ENCODE assay signal across 10 cellular contexts in genomic region chr7:43621729-43622448, GRCh38. TPM values are rescaled to one million over a fixed set of nuclear protein-coding genes. Genes with fewer than 3 reads are reported as not detected.
DNase-seq lines count a peak whose midpoint lies in the region; ATAC-seq, FAIRE-seq and TF ChIP-seq lines count a peak whose summit lies in the region.
"Had no signal": no experiment of that assay in that cellular context is flagged by ENCODE, and none has a peak within 500 bp of the region (broad histone marks: within the 10 kb centered on the region; RNA-seq: fewer than 3 reads in every experiment).

No MANE protein-coding gene starts in this region.

- H3K9me3 ChIP-seq in mammary epithelial cell (replicated peaks; ENCODE audit: insufficient read depth, low read length) (no peaks in the 10 kb centered on the region), endothelial cell of umbilical vein (replicated peaks; ENCODE audit: control insufficient read depth, insufficient read depth, low read length) (no peaks in the 10 kb centered on the region), tibial artery (no peaks in the 10 kb centered on the region)

- no peaks in the 10 kb centered on the region for H3K9me3 Mint-ChIP-seq in MCF 10A (ENCODE audit: unreplicated experiment)
- H3K9me3 Mint-ChIP-seq in activated CD4-positive, alpha-beta memory T cell treated with anti-CD3 and anti-CD28 coated beads for 36 hours, result no peaks in the 10 kb centered on the region

- H3K4me2 ChIP-seq in mammary epithelial cell (ENCODE audit: insufficient read depth, low read depth, low read length), result no peak overlapping the region
- no peak overlapping the region for H3K4me2 ChIP-seq in endothelial cell of umbilical vein (ENCODE audit: insufficient read depth, low read length)

- in situ Hi-C loops in mammary epithelial cell (cut with MboI; ENCODE audit: low sequenced_read_pairs in 2 of 2), result no loop called here

- H3K27ac ChIP-seq in mammary epithelial cell (ENCODE audit: insufficient read depth, low read depth, low read length) (no peak overlapping the region), endothelial cell of umbilical vein (ENCODE audit: insufficient read depth, low read depth, low read length) (no peak overlapping the region), tibial artery (peak overlapping the region; percentile 4 to 47)

- TF ChIP-seq POLR2A in endothelial cell of umbilical vein (IDR thresholded peaks at IDR 0.05; ENCODE audit: low read depth, low read length), result no peak

- peaks cover 45% of the 10 kb centered on the region for H3K36me3 ChIP-seq in mammary epithelial cell (ENCODE audit: insufficient read depth, low read length)
- H3K36me3 ChIP-seq in endothelial cell of umbilical vein (ENCODE audit: control insufficient read depth in 2 of 2, extremely low read depth in 1 of 2, insufficient read depth in 2 of 2, low read length in 2 of 2), result peaks cover 14% of the 10 kb centered on the region in 2 experiments
- H3K36me3 ChIP-seq in tibial artery, result peaks cover 0 to 13% (median 0%) of the 10 kb centered on the region in 3 donors

- no peak overlapping the region for H3K4me3 Mint-ChIP-seq in MCF 10A (ENCODE audit: unreplicated experiment)
- H3K4me3 Mint-ChIP-seq in activated CD4-positive, alpha-beta memory T cell treated with anti-CD3 and anti-CD28 coated beads for 36 hours, result peak overlapping the region; percentile 36

- H3K27me3 ChIP-seq in mammary epithelial cell (ENCODE audit: insufficient read depth, low read length) (no peaks in the 10 kb centered on the region), endothelial cell of umbilical vein (ENCODE audit: control insufficient read depth in 2 of 2, insufficient read depth in 2 of 2, low read length in 2 of 2) (no peaks in the 10 kb centered on the region), tibial artery (no peaks in the 10 kb centered on the region)

- peak overlapping the region; percentile 68 for H3K27ac Mint-ChIP-seq in MCF 10A (ENCODE audit: low read depth, unreplicated experiment)
- H3K27ac Mint-ChIP-seq in activated CD4-positive, alpha-beta memory T cell treated with anti-CD3 and anti-CD28 coated beads for 36 hours, result peak overlapping the region; percentile 82

- CTCF ChIA-PET in MCF 10A (lab: Yijun Ruan, JAX) (interaction anchor here (0.6 to 1.2 kb wide), 4 partner anchors 18 to 79 kb away, joined by 3 to 9 read pairs (median 3); partner anchors contain the start of gene STK17A), mammary epithelial cell (lab: Charles Lee; ENCODE audit: low non-redundant PET) (interaction anchor here (0.7 kb wide), 1 partner anchor 78 kb away, joined by 5 read pairs; no protein-coding TSS in a partner anchor), endothelial cell of umbilical vein (lab: Charles Lee) (interaction anchor here (0.7 to 5.3 kb wide), 10 partner anchors 8 to 78 kb away, joined by 3 to 29 read pairs (median 4); partner anchors contain the start of gene STK17A)
- CTCF ChIA-PET in activated CD4-positive, alpha-beta memory T cell treated with anti-CD3 and anti-CD28 coated beads for 36 hours (lab: Charles Lee), result interaction anchor here (0.8 to 12.6 kb wide), 7 partner anchors 19 to 78 kb away, joined by 3 to 112 read pairs (median 3); partner anchors contain the start of gene STK17A

- H3K4me1 Mint-ChIP-seq in MCF 10A (ENCODE audit: insufficient read depth, unreplicated experiment), result peaks cover 19% of the 10 kb centered on the region
- peaks cover 57% of the 10 kb centered on the region for H3K4me1 Mint-ChIP-seq in activated CD4-positive, alpha-beta memory T cell treated with anti-CD3 and anti-CD28 coated beads for 36 hours (ENCODE audit: low read depth)

- dilution Hi-C loops in mammary epithelial cell (cut with HindIII; ENCODE audit: low sequenced_read_pairs), result no loop called here
- dilution Hi-C loops in endothelial cell of umbilical vein (cut with MboI; ENCODE audit: extremely low pct_ligation_motif_present, low sequenced_read_pairs), result no loop called here

- H3K4me1 ChIP-seq in mammary epithelial cell (ENCODE audit: insufficient read depth, low read length) (no peaks in the 10 kb centered on the region), endothelial cell of umbilical vein (ENCODE audit: control insufficient read depth, extremely low read depth, insufficient read depth, low read length) (peaks cover 5% of the 10 kb centered on the region), tibial artery (peaks cover 0 to 78% (median 37%) of the 10 kb centered on the region in 4 donors)

- intact Hi-C loops in MCF 10A (cut with micrococcal nuclease), result no loop called here
- intact Hi-C loops in mammary epithelial cell (cut with micrococcal nuclease), result no loop called here
- intact Hi-C loops in activated CD4-positive, alpha-beta memory T cell treated with anti-CD3 and anti-CD28 coated beads for 36 hours (cut with micrococcal nuclease), result loop anchor here (1.0 to 2.0 kb wide), 5 partner anchors 10 to 79 kb away; no protein-coding TSS in a partner anchor
- intact Hi-C loops in endothelial cell of umbilical vein (cut with micrococcal nuclease), result no loop called here
- intact Hi-C loops in tibial artery (cut with DNase I; ENCODE audit: low total_unique reads), result no loop called here

- H3K4me3 ChIP-seq in mammary epithelial cell (replicated peaks in 1 of 3; ENCODE audit: insufficient read depth in 1 of 3, low read depth in 2 of 3, low read length in 3 of 3), result no peak overlapping the region
- H3K4me3 ChIP-seq in endothelial cell of umbilical vein (replicated peaks in 1 of 3; ENCODE audit: insufficient read depth in 1 of 3, low read depth in 1 of 3, low read length in 3 of 3), result no peak overlapping the region
- no peak overlapping the region for H3K4me3 ChIP-seq in tibial artery

- H4K20me1 ChIP-seq in mammary epithelial cell (ENCODE audit: insufficient read depth, low read length), result peaks cover 3% of the 10 kb centered on the region
- H4K20me1 ChIP-seq in endothelial cell of umbilical vein (replicated peaks; ENCODE audit: control insufficient read depth, extremely low read depth, insufficient read depth, low read length), result no peaks in the 10 kb centered on the region

- POLR2A ChIA-PET in MCF 10A (lab: Yijun Ruan, JAX), result interaction anchor here (0.6 to 3.1 kb wide), 7 partner anchors 16 to 78 kb away, joined by 3 to 11 read pairs (median 3); partner anchors contain the start of gene STK17A
- POLR2A ChIA-PET in activated CD4-positive, alpha-beta memory T cell treated with anti-CD3 and anti-CD28 coated beads for 36 hours (lab: Charles Lee), result interaction anchor here (1.0 to 3.4 kb wide), 6 partner anchors 9 to 78 kb away, joined by 3 to 16 read pairs (median 8); partner anchors contain the start of gene STK17A
- POLR2A ChIA-PET in endothelial cell of umbilical vein (lab: Charles Lee), result interaction anchor here (3.1 kb wide), 1 partner anchor 39 kb away, joined by 12 read pairs; the partner anchor contains the start of gene STK17A

- H3K9ac ChIP-seq in mammary epithelial cell (ENCODE audit: insufficient read depth, low read length) (no peak overlapping the region), endothelial cell of umbilical vein (replicated peaks; ENCODE audit: extremely low read depth, insufficient read depth, low read length) (no peak overlapping the region)

- H3K9me1 ChIP-seq in endothelial cell of umbilical vein (replicated peaks; ENCODE audit: control insufficient read depth, extremely low read depth, insufficient read depth, low read length), result no peaks in the 10 kb centered on the region

- no peak for ATAC-seq in HG02840 (IDR thresholded peaks at IDR 0.05; ENCODE audit: low FRiP score, unreplicated experiment)
- ATAC-seq in HG02798 (IDR thresholded peaks at IDR 0.05; ENCODE audit: poor library complexity, unreplicated experiment), result no peak

- TF ChIP-seq CTCF in MCF 10A (IDR thresholded peaks at IDR 0.05; ENCODE audit: unreplicated experiment), result no peak
- TF ChIP-seq CTCF in mammary epithelial cell (conservative IDR thresholded peaks at IDR 0.05 in 1 of 2, IDR thresholded peaks at IDR 0.05 in 1 of 2; ENCODE audit: extremely low read depth in 1 of 2, insufficient read depth in 1 of 2, low read depth in 1 of 2, low read length in 2 of 2), result no peak
- no peak for TF ChIP-seq CTCF in endothelial cell of umbilical vein (IDR thresholded peaks at IDR 0.05; ENCODE audit: extremely low read depth in 1 of 2, insufficient read depth in 1 of 2, low read depth in 1 of 2, low read length in 2 of 2)
- no peak for TF ChIP-seq CTCF in tibial artery (IDR thresholded peaks at IDR 0.05)

- BruUV-seq in MCF 10A (replicated peaks; lab: Mats Ljungman, UMichigan) (no TSS peak), mammary epithelial cell (replicated peaks; lab: Mats Ljungman, UMichigan) (no TSS peak), endothelial cell of umbilical vein (replicated peaks; lab: Mats Ljungman, UMichigan) (no TSS peak)

- no peak for DNase-seq in MCF 10A (ENCODE audit: unreplicated experiment)
- no peak for DNase-seq in mammary epithelial cell
- DNase-seq in activated CD4-positive, alpha-beta memory T cell treated with anti-CD3 and anti-CD28 coated beads for 36 hours, result no peak
- peak; percentile 11 for DNase-seq in endothelial cell of umbilical vein (ENCODE audit: low read depth, low spot score)
- DNase-seq in tibial artery, result no peak
- DNase-seq in kidney tubule cell (ENCODE audit: low spot score), result no peak
- DNase-seq: midbrain had no signal

- no peak overlapping the region for H2AFZ ChIP-seq in mammary epithelial cell (ENCODE audit: low read depth, low read length)
- no peak overlapping the region for H2AFZ ChIP-seq in endothelial cell of umbilical vein (ENCODE audit: low read depth, low read length)

- no peak for FAIRE-seq in endothelial cell of umbilical vein (lab: Jason Lieb, UNC)
- FAIRE-seq: colon had no signal

- peaks cover 43% of the 10 kb centered on the region for H3K36me3 Mint-ChIP-seq in MCF 10A (ENCODE audit: insufficient read depth, unreplicated experiment)
- peaks cover 40% of the 10 kb centered on the region for H3K36me3 Mint-ChIP-seq in activated CD4-positive, alpha-beta memory T cell treated with anti-CD3 and anti-CD28 coated beads for 36 hours

- no peaks in the 10 kb centered on the region for H3K27me3 Mint-ChIP-seq in MCF 10A (ENCODE audit: insufficient read depth, unreplicated experiment)
- H3K27me3 Mint-ChIP-seq in activated CD4-positive, alpha-beta memory T cell treated with anti-CD3 and anti-CD28 coated beads for 36 hours, result no peaks in the 10 kb centered on the region

- WGBS in mammary epithelial cell (ENCODE audit: low coverage, missing lambda C conversion rate), result 89% methylated on average over 5 of the region's 5 CpGs

- H3K79me2 ChIP-seq in mammary epithelial cell (ENCODE audit: insufficient read depth, low read length) (peaks cover 94% of the 10 kb centered on the region), endothelial cell of umbilical vein (ENCODE audit: control insufficient read depth, insufficient read depth, low read length) (peaks cover 81% of the 10 kb centered on the region)

RNA-seq across cellular contexts. Expression of gene STK17A, which starts 39.0 kb away (rescaled TPM):
- total RNA-seq in MCF 10A (2022), result 27.2 and 51.6 TPM in 2 replicates
- 100 to 1,000 TPM; 109 to 140 TPM for total RNA-seq in mammary epithelial cell
- 40.9 TPM for polyA plus RNA-seq in mammary epithelial cell
- 27.2 TPM for polyA minus RNA-seq in mammary epithelial cell
- total RNA-seq in activated CD4-positive, alpha-beta memory T cell treated with anti-CD3 and anti-CD28 coated beads for 36 hours, result 10 to 100 TPM; 58.2 to 62.6 TPM
- 53.9 and 58.8 TPM in 2 replicates for total RNA-seq in endothelial cell of umbilical vein
- polyA plus RNA-seq in endothelial cell of umbilical vein, result 10.6 and 11.7 TPM in 2 replicates
- polyA plus RNA-seq in endothelial cell of umbilical vein (2011; cell fraction: cytosol; rRNA removed), result 20.3 and 22.6 TPM in 2 replicates
- 20.8 and 26.3 TPM in 2 replicates for polyA plus RNA-seq in endothelial cell of umbilical vein (2011; cell fraction: nucleus; rRNA removed)
- polyA plus RNA-seq in endothelial cell of umbilical vein (2012), result 48.6 and 75.6 TPM in 2 replicates
- polyA minus RNA-seq in endothelial cell of umbilical vein, result 12.1 and 12.3 TPM in 2 replicates
- polyA minus RNA-seq in endothelial cell of umbilical vein (2011; cell fraction: cytosol; rRNA and poly(A)+ RNA removed), result 10.5 TPM
- polyA minus RNA-seq in endothelial cell of umbilical vein (2011; cell fraction: nucleus; rRNA and poly(A)+ RNA removed), result 22.6 and 33.8 TPM in 2 replicates

Comparison
In these comparisons a context has a peak if more than half of its experiments do, and no peak if none do; other contexts are left out.
1. H3K27ac ChIP-seq: peak in tibial artery (2 of 2); none in mammary epithelial cell (single experiment) and endothelial cell of umbilical vein (single experiment).